In genomic region chr15:67024998-67025368, GRCh38 we compare ENCODE assay signal across 9 cellular contexts. TPM values are rescaled to one million over a fixed set of nuclear protein-coding genes. Genes with fewer than 3 reads are reported as not detected.
A peak's percentile ranks its signal among the peaks of the same experiment; 100 is the strongest.
DNase-seq lines count a peak whose midpoint lies in the region; ATAC-seq and TF ChIP-seq lines count a peak whose summit lies in the region.
"Had no signal": no experiment of that assay in that cellular context is flagged by ENCODE, and none has a peak within 500 bp of the region (broad histone marks: within the 10 kb centered on the region; RNA-seq: fewer than 3 reads in every experiment).

No MANE protein-coding gene starts in this region.

- H3K9me2 ChIP-seq in PC-9 (ENCODE audit: insufficient read depth), result no peaks in the 10 kb centered on the region

- DNase-seq in COR-L47 (lab: John Stamatoyannopoulos, UW), result peak; percentile 11
- no peak for DNase-seq in PC-9
- peak; percentile 42 for DNase-seq in dermis blood vessel endothelial cell
- no peak for DNase-seq in RPMI8226
- DNase-seq in HuH-7 (ENCODE audit: low spot score), result no peak
- no peak for DNase-seq in RKO (ENCODE audit: low spot score)
- DNase-seq: NCI-H524 had no signal

- no peak for TF ChIP-seq CTCF in PC-9 (conservative IDR thresholded peaks at IDR 0.05)
- TF ChIP-seq CTCF in parathyroid adenoma (IDR thresholded peaks at IDR 0.05), result no peak

- H2AFZ ChIP-seq in PC-9 (no peak overlapping the region), parathyroid adenoma (no peak overlapping the region)

- POLR2A ChIA-PET in PC-9 (lab: Charles Lee; ENCODE audit: unreplicated experiment), result no interaction called here

- BruUV-seq in PC-9 (replicated peaks; lab: Mats Ljungman, UMichigan), result no TSS peak

- intact Hi-C loops in PC-9 (cut with micrococcal nuclease; ENCODE audit: unreplicated experiment), result loop anchor here (1.0 to 2.0 kb wide), 5 partner anchors 14 to 76 kb away; partner anchors contain the start of gene SMAD3

- ATAC-seq in GM19324 (IDR thresholded peaks at IDR 0.05; ENCODE audit: low FRiP score, unreplicated experiment), result no peak

- H3K4me2 ChIP-seq in PC-9, result peak overlapping the region; percentile 62
- H3K4me2 ChIP-seq in parathyroid adenoma (ENCODE audit: low read length), result no peak overlapping the region

- H3F3A ChIP-seq in PC-9 (ENCODE audit: insufficient read depth, low read depth), result peaks cover 50% of the 10 kb centered on the region

- CTCF ChIA-PET in PC-9 (lab: Charles Lee), result no interaction called here

- H3K36me3 ChIP-seq in PC-9 (ENCODE audit: low read depth) (no peaks in the 10 kb centered on the region), parathyroid adenoma (ENCODE audit: control insufficient read depth, insufficient read depth, low read length) (no peaks in the 10 kb centered on the region)

- H3K4me1 ChIP-seq in PC-9 (replicated peaks; ENCODE audit: insufficient read depth) (peaks cover 65% of the 10 kb centered on the region), parathyroid adenoma (peaks cover 3% of the 10 kb centered on the region)

- H3K9ac ChIP-seq in parathyroid adenoma, result no peak overlapping the region

- H3K9me3 ChIP-seq in PC-9 (ENCODE audit: insufficient read depth, low read depth) (no peaks in the 10 kb centered on the region), parathyroid adenoma (ENCODE audit: control insufficient read depth, low read length) (no peaks in the 10 kb centered on the region)

- H3K4me3 ChIP-seq in PC-9, result no peak overlapping the region
- no peak overlapping the region for H3K4me3 ChIP-seq in parathyroid adenoma (ENCODE audit: low read depth, low read length)

- no peaks in the 10 kb centered on the region for H4K20me1 ChIP-seq in PC-9 (ENCODE audit: insufficient read depth)

- H3K27me3 ChIP-seq in PC-9 (ENCODE audit: insufficient read depth, low read depth) (no peaks in the 10 kb centered on the region), parathyroid adenoma (ENCODE audit: control insufficient read depth, insufficient read depth, low read length) (no peaks in the 10 kb centered on the region)

- H3K79me2 ChIP-seq in PC-9 (ENCODE audit: low read depth) (no peaks in the 10 kb centered on the region), parathyroid adenoma (no peaks in the 10 kb centered on the region)

- H3K27ac ChIP-seq in PC-9 (peak overlapping the region; percentile 82), parathyroid adenoma (peak overlapping the region; percentile 32)

RNA-seq across cellular contexts. Expression of gene SMAD3, which starts 40.4 kb away (rescaled TPM):
- total RNA-seq in PC-9 (2021) (99.5 and 109 TPM in 2 replicates), dermis blood vessel endothelial cell (16.5 and 29.9 TPM in 2 replicates)

Comparison
In these comparisons a context has a peak if more than half of its experiments do, and no peak if none do; other contexts are left out.
1. DNase-seq: peak in COR-L47 (single experiment) and dermis blood vessel endothelial cell (single experiment); none in PC-9 (0 of 2), RPMI8226 (single experiment), HuH-7 (single experiment) and RKO (single experiment).